Comparison of ENCODE assay signal across 40 cellular contexts in genomic region chr1:10569531-10569930, GRCh38.
"Had no signal": no experiment of that assay in that cellular context is flagged by ENCODE, and none has a peak within 500 bp of the region (broad histone marks: within the 10 kb centered on the region; RNA-seq: fewer than 3 reads in every experiment).

No MANE protein-coding gene starts in this region.

- FAIRE-seq: astrocyte, bronchial epithelial cell had no signal

- H3K4me1 Mint-ChIP-seq: activated naive CD4-positive, alpha-beta T cell treated with anti-CD3 and anti-CD28 coated beads, Interleukin-2, amount 10 ng/mL, durations not matched to agents 7 days and 5 days; activated naive CD8-positive, alpha-beta T cell treated with anti-CD3 and anti-CD28 coated beads, Interleukin-2, amount 10 ng/mL, durations not matched to agents 7 days and 5 days; activated naive CD8-positive, alpha-beta T cell treated with anti-CD3 and anti-CD28 coated beads, Interleukin-2, amount 50 U/mL, for 24 hours; activated T-helper 17 cell treated with anti-CD3 and anti-CD28 coated beads, Interleukin-2, amount 50 U/mL, for 72 hours; brain; central memory CD8-positive, alpha-beta T cell had no signal

- DNase-seq: activated effector memory CD4-positive, alpha-beta T cell treated with anti-CD3 and anti-CD28 coated beads, Interleukin-2, amount 50 U/mL, for 16 hours; activated effector memory CD4-positive, alpha-beta T cell treated with Interleukin-2 at 50 U/mL for 16 hours; activated gamma-delta T cell; activated gamma-delta T cell treated with Interleukin-2 at 50 U/mL for 16 hours; activated naive CD4-positive, alpha-beta T cell; activated naive CD4-positive, alpha-beta T cell treated with anti-CD3 and anti-CD28 coated beads for 36 hours; activated naive CD4-positive, alpha-beta T cell treated with anti-CD3 and anti-CD28 coated beads, Interleukin-2, amount 10 ng/mL, durations not matched to agents 7 days and 5 days; activated naive CD4-positive, alpha-beta T cell treated with anti-CD3 and anti-CD28 coated beads, Interleukin-2, amount 50 U/mL, for 16 hours; activated naive CD4-positive, alpha-beta T cell treated with Interleukin-2 at 50 U/mL for 16 hours; activated naive CD8-positive, alpha-beta T cell treated with anti-CD3 and anti-CD28 coated beads for 36 hours; activated naive CD8-positive, alpha-beta T cell treated with anti-CD3 and anti-CD28 coated beads, Interleukin-2, amount 10 ng/mL, durations not matched to agents 7 days and 5 days; activated naive CD8-positive, alpha-beta T cell treated with anti-CD3 and anti-CD28 coated beads, Interleukin-2, amount 50 U/mL, for 24 hours; activated T-cell treated with anti-CD3 and anti-CD28 coated beads, Interleukin-2, amount 50 U/mL, for 1 hour; activated T-cell treated with anti-CD3 and anti-CD28 coated beads, Interleukin-2, amount 50 U/mL, for 24 hours; activated T-cell treated with anti-CD3 and anti-CD28 coated beads, Interleukin-2, amount 50 U/mL, for 4 hours; activated T-cell treated with anti-CD3 and anti-CD28 coated beads, Interleukin-2, amount 50 U/mL, for 48 hours; activated T-cell treated with anti-CD3 and anti-CD28 coated beads, Interleukin-2, amount 50 U/mL, for 72 hours; adrenal gland; amniotic stem cell; amygdala; anterior cingulate cortex; aorta; body of pancreas; brain microvascular endothelial cell; caudate nucleus; central memory CD4-positive, alpha-beta T cell; cerebellar nuclear complex had no signal

- H3K36me3 ChIP-seq: adrenal gland, ascending aorta, brain microvascular endothelial cell, breast epithelium, cardiac muscle cell had no signal

- H3K4me3 Mint-ChIP-seq: activated naive CD4-positive, alpha-beta T cell treated with anti-CD3 and anti-CD28 coated beads for 36 hours; activated naive CD4-positive, alpha-beta T cell treated with anti-CD3 and anti-CD28 coated beads, Interleukin-2, amount 10 ng/mL, durations not matched to agents 7 days and 5 days; activated naive CD4-positive, alpha-beta T cell treated with anti-CD3 and anti-CD28 coated beads, Interleukin-2, amount 50 U/mL, for 24 hours; activated naive CD8-positive, alpha-beta T cell; activated naive CD8-positive, alpha-beta T cell treated with anti-CD3 and anti-CD28 coated beads for 36 hours; activated naive CD8-positive, alpha-beta T cell treated with anti-CD3 and anti-CD28 coated beads, Interleukin-2, amount 10 ng/mL, durations not matched to agents 7 days and 5 days; activated naive CD8-positive, alpha-beta T cell treated with anti-CD3 and anti-CD28 coated beads, Interleukin-2, amount 50 U/mL, for 24 hours; activated T-cell treated with anti-CD3 and anti-CD28 coated beads, Interleukin-2, amount 50 U/mL, for 24 hours; activated T-cell treated with anti-CD3 and anti-CD28 coated beads, Interleukin-2, amount 50 U/mL, for 4 hours; activated T-cell treated with anti-CD3 and anti-CD28 coated beads, Interleukin-2, amount 50 U/mL, for 72 hours; activated T-helper 1 cell treated with anti-CD3 and anti-CD28 coated beads, Interleukin-12 subunit alpha, Interleukin-12 subunit beta, Interleukin-2, Interleukin-4 antibody, amounts not matched to agents 30 ng/mL and 10 ng/mL and 1 ng/mL, durations not matched to agents 14 hours and 24 hours and 36 hours; activated T-helper 17 cell treated with anti-CD3 and anti-CD28 coated beads, Interleukin-2, amount 50 U/mL, for 72 hours; brain; central memory CD8-positive, alpha-beta T cell had no signal

- H3K36me3 Mint-ChIP-seq: activated naive CD4-positive, alpha-beta T cell treated with anti-CD3 and anti-CD28 coated beads, Interleukin-2, amount 50 U/mL, for 72 hours had no signal

- H3K27ac ChIP-seq: adrenal gland, ascending aorta, body of pancreas, brain microvascular endothelial cell, breast epithelium, cardiac muscle cell had no signal

- H3K27me3 Mint-ChIP-seq: activated naive CD4-positive, alpha-beta T cell treated with anti-CD3 and anti-CD28 coated beads, Interleukin-2, amount 10 ng/mL, durations not matched to agents 7 days and 5 days; activated naive CD4-positive, alpha-beta T cell treated with anti-CD3 and anti-CD28 coated beads, Interleukin-2, amount 50 U/mL, for 24 hours; activated naive CD8-positive, alpha-beta T cell; activated naive CD8-positive, alpha-beta T cell treated with anti-CD3 and anti-CD28 coated beads for 36 hours; activated naive CD8-positive, alpha-beta T cell treated with anti-CD3 and anti-CD28 coated beads, Interleukin-2, amount 10 ng/mL, durations not matched to agents 7 days and 5 days; activated naive CD8-positive, alpha-beta T cell treated with anti-CD3 and anti-CD28 coated beads, Interleukin-2, amount 50 U/mL, for 24 hours; activated T-cell treated with anti-CD3 and anti-CD28 coated beads, Interleukin-2, amount 50 U/mL, for 24 hours; activated T-helper 17 cell treated with anti-CD3 and anti-CD28 coated beads, Interleukin-2, amount 50 U/mL, for 72 hours; brain; central memory CD8-positive, alpha-beta T cell had no signal

- H3K27ac Mint-ChIP-seq: activated naive CD4-positive, alpha-beta T cell treated with anti-CD3 and anti-CD28 coated beads for 36 hours; activated naive CD4-positive, alpha-beta T cell treated with anti-CD3 and anti-CD28 coated beads, Interleukin-2, amount 10 ng/mL, durations not matched to agents 7 days and 5 days; activated naive CD4-positive, alpha-beta T cell treated with anti-CD3 and anti-CD28 coated beads, Interleukin-2, amount 50 U/mL, for 24 hours; activated naive CD8-positive, alpha-beta T cell; activated naive CD8-positive, alpha-beta T cell treated with anti-CD3 and anti-CD28 coated beads for 36 hours; activated naive CD8-positive, alpha-beta T cell treated with anti-CD3 and anti-CD28 coated beads, Interleukin-2, amount 10 ng/mL, durations not matched to agents 7 days and 5 days; activated naive CD8-positive, alpha-beta T cell treated with anti-CD3 and anti-CD28 coated beads, Interleukin-2, amount 50 U/mL, for 24 hours; activated T-cell treated with anti-CD3 and anti-CD28 coated beads, Interleukin-2, amount 50 U/mL, for 24 hours; activated T-cell treated with anti-CD3 and anti-CD28 coated beads, Interleukin-2, amount 50 U/mL, for 72 hours; activated T-helper 1 cell treated with anti-CD3 and anti-CD28 coated beads, Interleukin-12 subunit alpha, Interleukin-12 subunit beta, Interleukin-2, Interleukin-4 antibody, amounts not matched to agents 30 ng/mL and 10 ng/mL and 1 ng/mL, durations not matched to agents 14 hours and 24 hours and 36 hours; activated T-helper 17 cell treated with anti-CD3 and anti-CD28 coated beads, Interleukin-2, amount 50 U/mL, for 72 hours; activated T-helper 2 cell treated with anti-CD3 and anti-CD28 coated beads, Interferon-gamma antibody, Interleukin-2, Interleukin-4, amounts not matched to agents 10 μg/mL and 5 μg/mL and 100 μg/mL, durations not matched to agents 14 hours and 24 hours and 36 hours; brain had no signal

- H3K9me3 Mint-ChIP-seq: activated naive CD4-positive, alpha-beta T cell treated with anti-CD3 and anti-CD28 coated beads for 36 hours; activated naive CD4-positive, alpha-beta T cell treated with anti-CD3 and anti-CD28 coated beads, Interleukin-2, amount 10 ng/mL, durations not matched to agents 7 days and 5 days; activated naive CD4-positive, alpha-beta T cell treated with anti-CD3 and anti-CD28 coated beads, Interleukin-2, amount 50 U/mL, for 24 hours; activated naive CD4-positive, alpha-beta T cell treated with anti-CD3 and anti-CD28 coated beads, Interleukin-2, amount 50 U/mL, for 72 hours; activated naive CD8-positive, alpha-beta T cell treated with anti-CD3 and anti-CD28 coated beads, Interleukin-2, amount 10 ng/mL, durations not matched to agents 7 days and 5 days; activated naive CD8-positive, alpha-beta T cell treated with anti-CD3 and anti-CD28 coated beads, Interleukin-2, amount 50 U/mL, for 24 hours; activated T-cell treated with anti-CD3 and anti-CD28 coated beads, Interleukin-2, amount 50 U/mL, for 24 hours; activated T-cell treated with anti-CD3 and anti-CD28 coated beads, Interleukin-2, amount 50 U/mL, for 4 hours; activated T-helper 1 cell treated with anti-CD3 and anti-CD28 coated beads, Interleukin-12 subunit alpha, Interleukin-12 subunit beta, Interleukin-2, Interleukin-4 antibody, amounts not matched to agents 30 ng/mL and 10 ng/mL and 1 ng/mL, durations not matched to agents 14 hours and 24 hours and 36 hours; activated T-helper 17 cell treated with anti-CD3 and anti-CD28 coated beads, Interleukin-2, amount 50 U/mL, for 72 hours; central memory CD8-positive, alpha-beta T cell had no signal

- H3K9me3 ChIP-seq: ascending aorta, body of pancreas had no signal

- ATAC-seq: activated naive CD4-positive, alpha-beta T cell treated with anti-CD3 and anti-CD28 coated beads, Interleukin-2, amount 50 U/mL, for 72 hours; activated naive CD8-positive, alpha-beta T cell treated with anti-CD3 and anti-CD28 coated beads, Interleukin-2, amount 50 U/mL, for 24 hours; activated T-cell treated with anti-CD3 and anti-CD28 coated beads, Interleukin-2, amount 50 U/mL, for 4 hours; activated T-cell treated with anti-CD3 and anti-CD28 coated beads, Interleukin-2, amount 50 U/mL, for 72 hours; activated T-helper 17 cell treated with anti-CD3 and anti-CD28 coated beads, Interleukin-2, amount 50 U/mL, for 72 hours; body of pancreas had no signal

- H3K4me1 ChIP-seq: adrenal gland, ascending aorta, body of pancreas, breast epithelium had no signal

- H3K27me3 ChIP-seq: adrenal gland, ascending aorta, body of pancreas, brain microvascular endothelial cell, breast epithelium, cardiac muscle cell had no signal

- H3K4me3 ChIP-seq: adrenal gland, ascending aorta, body of pancreas, breast epithelium, cardiac muscle cell had no signal
